In genomic region chr6:3938715-3939376, GRCh38 we compare ENCODE assay signal across 34 cellular contexts.
"Had no signal": no experiment of that assay in that cellular context is flagged by ENCODE, and none has a peak within 500 bp of the region (broad histone marks: within the 10 kb centered on the region; RNA-seq: fewer than 3 reads in every experiment).

No MANE protein-coding gene starts in this region.

- H3K36me3 ChIP-seq: ascending aorta, breast epithelium, cardiac muscle cell, colonic mucosa, WERI-Rb-1 had no signal

- H3K4me1 ChIP-seq: ascending aorta, breast epithelium, colonic mucosa had no signal

- H3K27ac Mint-ChIP-seq: activated CD4-positive, alpha-beta memory T cell treated with anti-CD3 and anti-CD28 coated beads for 36 hours; activated CD4-positive, alpha-beta T cell treated with anti-CD3 and anti-CD28 coated beads for 36 hours; activated CD4-positive, alpha-beta T cell treated with anti-CD3 and anti-CD28 coated beads, Interleukin-2, amount 10 ng/mL, durations not matched to agents 24 days and 14 days; activated CD8-positive, alpha-beta T cell treated with anti-CD3 and anti-CD28 coated beads, Interleukin-2, amount 10 ng/mL, durations not matched to agents 7 days and 5 days; activated naive CD4-positive, alpha-beta T cell treated with anti-CD3 and anti-CD28 coated beads, Interleukin-2, amount 10 ng/mL, durations not matched to agents 7 days and 5 days; activated naive CD4-positive, alpha-beta T cell treated with anti-CD3 and anti-CD28 coated beads, Interleukin-2, amount 50 U/mL, for 72 hours; activated naive CD8-positive, alpha-beta T cell treated with anti-CD3 and anti-CD28 coated beads, Interleukin-2, amount 10 ng/mL, durations not matched to agents 7 days and 5 days; activated T-cell treated with anti-CD3 and anti-CD28 coated beads, Interleukin-2, amount 50 U/mL, for 24 hours; activated T-cell treated with anti-CD3 and anti-CD28 coated beads, Interleukin-2, amount 50 U/mL, for 72 hours; brain; T-helper 17 cell; T-helper 2 cell treated with Interferon-gamma antibody and Interleukin-4, amounts not matched to agents 5 μg/mL and 100 μg/mL, for 36 hours had no signal

- H3K4me3 ChIP-seq: ascending aorta, breast epithelium, cardiac muscle cell, colonic mucosa had no signal

- DNase-seq: activated CD4-positive, alpha-beta memory T cell treated with anti-CD3 and anti-CD28 coated beads for 36 hours; activated CD4-positive, alpha-beta T cell treated with anti-CD3 and anti-CD28 coated beads for 36 hours; activated CD4-positive, alpha-beta T cell treated with anti-CD3 and anti-CD28 coated beads, Interleukin-2, amount 10 ng/mL, durations not matched to agents 24 days and 14 days; activated CD4-positive, CD25-positive, alpha-beta regulatory T cell; activated CD4-positive, CD25-positive, alpha-beta regulatory T cell treated with anti-CD3 and anti-CD28 coated beads, Interleukin-2, amount 50 U/mL, for 72 hours; activated CD8-positive, alpha-beta memory T cell treated with anti-CD3 and anti-CD28 coated beads, Interleukin-2, amount 50 U/mL, for 48 hours; activated CD8-positive, alpha-beta T cell treated with anti-CD3 and anti-CD28 coated beads, Interleukin-2, amount 10 ng/mL, durations not matched to agents 7 days and 5 days; activated gamma-delta T cell; activated naive CD4-positive, alpha-beta T cell; activated naive CD4-positive, alpha-beta T cell treated with anti-CD3 and anti-CD28 coated beads, Interleukin-2, amount 10 ng/mL, durations not matched to agents 7 days and 5 days; activated naive CD8-positive, alpha-beta T cell treated with anti-CD3 and anti-CD28 coated beads, Interleukin-2, amount 10 ng/mL, durations not matched to agents 7 days and 5 days; activated T-cell treated with anti-CD3 and anti-CD28 coated beads for 4 hours; activated T-cell treated with anti-CD3 and anti-CD28 coated beads, Interleukin-2, amount 50 U/mL, for 24 hours; activated T-cell treated with anti-CD3 and anti-CD28 coated beads, Interleukin-2, amount 50 U/mL, for 72 hours; central memory CD4-positive, alpha-beta T cell; cerebellar nuclear complex; colonic mucosa; effector CD8-positive, alpha-beta T cell; foreskin fibroblast; head of caudate nucleus; T-helper 1 cell; T-helper 17 cell; T1000; WERI-Rb-1 had no signal

- H3K36me3 Mint-ChIP-seq: activated CD4-positive, alpha-beta memory T cell treated with anti-CD3 and anti-CD28 coated beads for 36 hours; activated naive CD4-positive, alpha-beta T cell treated with anti-CD3 and anti-CD28 coated beads, Interleukin-2, amount 10 ng/mL, durations not matched to agents 7 days and 5 days; activated naive CD4-positive, alpha-beta T cell treated with anti-CD3 and anti-CD28 coated beads, Interleukin-2, amount 50 U/mL, for 72 hours; activated naive CD8-positive, alpha-beta T cell treated with anti-CD3 and anti-CD28 coated beads, Interleukin-2, amount 10 ng/mL, durations not matched to agents 7 days and 5 days; brain had no signal

- H3K9me3 Mint-ChIP-seq: activated CD4-positive, alpha-beta memory T cell treated with anti-CD3 and anti-CD28 coated beads for 36 hours; activated CD4-positive, alpha-beta T cell treated with anti-CD3 and anti-CD28 coated beads, Interleukin-2, amount 10 ng/mL, durations not matched to agents 24 days and 14 days; activated naive CD4-positive, alpha-beta T cell treated with anti-CD3 and anti-CD28 coated beads, Interleukin-2, amount 10 ng/mL, durations not matched to agents 7 days and 5 days; activated naive CD4-positive, alpha-beta T cell treated with anti-CD3 and anti-CD28 coated beads, Interleukin-2, amount 50 U/mL, for 72 hours; activated naive CD8-positive, alpha-beta T cell treated with anti-CD3 and anti-CD28 coated beads, Interleukin-2, amount 10 ng/mL, durations not matched to agents 7 days and 5 days; activated T-cell treated with anti-CD3 and anti-CD28 coated beads, Interleukin-2, amount 50 U/mL, for 24 hours; activated T-cell treated with anti-CD3 and anti-CD28 coated beads, Interleukin-2, amount 50 U/mL, for 72 hours; T-helper 2 cell treated with Interferon-gamma antibody and Interleukin-4, amounts not matched to agents 5 μg/mL and 100 μg/mL, for 36 hours had no signal

- H3K27me3 ChIP-seq: ascending aorta, breast epithelium, cardiac muscle cell, colonic mucosa had no signal

- H3K4me3 Mint-ChIP-seq: activated CD4-positive, alpha-beta memory T cell treated with anti-CD3 and anti-CD28 coated beads for 36 hours; activated CD4-positive, alpha-beta T cell treated with anti-CD3 and anti-CD28 coated beads for 36 hours; activated CD4-positive, alpha-beta T cell treated with anti-CD3 and anti-CD28 coated beads, Interleukin-2, amount 10 ng/mL, durations not matched to agents 24 days and 14 days; activated CD8-positive, alpha-beta T cell treated with anti-CD3 and anti-CD28 coated beads, Interleukin-2, amount 10 ng/mL, durations not matched to agents 7 days and 5 days; activated naive CD4-positive, alpha-beta T cell treated with anti-CD3 and anti-CD28 coated beads, Interleukin-2, amount 10 ng/mL, durations not matched to agents 7 days and 5 days; activated naive CD8-positive, alpha-beta T cell treated with anti-CD3 and anti-CD28 coated beads, Interleukin-2, amount 10 ng/mL, durations not matched to agents 7 days and 5 days; activated T-cell treated with anti-CD3 and anti-CD28 coated beads, Interleukin-2, amount 50 U/mL, for 24 hours; activated T-cell treated with anti-CD3 and anti-CD28 coated beads, Interleukin-2, amount 50 U/mL, for 72 hours; brain; T-helper 17 cell; T-helper 2 cell treated with Interferon-gamma antibody and Interleukin-4, amounts not matched to agents 5 μg/mL and 100 μg/mL, for 36 hours had no signal

- FAIRE-seq: endometrium, endothelial cell of umbilical vein, frontal cortex had no signal

- ATAC-seq: activated CD4-positive, alpha-beta T cell treated with anti-CD3 and anti-CD28 coated beads for 36 hours; activated CD8-positive, alpha-beta T cell treated with anti-CD3 and anti-CD28 coated beads, Interleukin-2, amount 10 ng/mL, durations not matched to agents 7 days and 5 days; activated naive CD4-positive, alpha-beta T cell treated with anti-CD3 and anti-CD28 coated beads, Interleukin-2, amount 50 U/mL, for 72 hours; activated T-cell treated with anti-CD3 and anti-CD28 coated beads, Interleukin-2, amount 50 U/mL, for 72 hours; T-helper 17 cell had no signal

- H3K27ac ChIP-seq: ascending aorta, breast epithelium, cardiac muscle cell, colonic mucosa, epithelial cell of prostate, WERI-Rb-1 had no signal

- H3K4me1 Mint-ChIP-seq: activated naive CD4-positive, alpha-beta T cell treated with anti-CD3 and anti-CD28 coated beads, Interleukin-2, amount 10 ng/mL, durations not matched to agents 7 days and 5 days; activated naive CD8-positive, alpha-beta T cell treated with anti-CD3 and anti-CD28 coated beads, Interleukin-2, amount 10 ng/mL, durations not matched to agents 7 days and 5 days had no signal

- H3K9me3 ChIP-seq: ascending aorta, breast epithelium, colonic mucosa had no signal
